In the genomic region with DNA sequence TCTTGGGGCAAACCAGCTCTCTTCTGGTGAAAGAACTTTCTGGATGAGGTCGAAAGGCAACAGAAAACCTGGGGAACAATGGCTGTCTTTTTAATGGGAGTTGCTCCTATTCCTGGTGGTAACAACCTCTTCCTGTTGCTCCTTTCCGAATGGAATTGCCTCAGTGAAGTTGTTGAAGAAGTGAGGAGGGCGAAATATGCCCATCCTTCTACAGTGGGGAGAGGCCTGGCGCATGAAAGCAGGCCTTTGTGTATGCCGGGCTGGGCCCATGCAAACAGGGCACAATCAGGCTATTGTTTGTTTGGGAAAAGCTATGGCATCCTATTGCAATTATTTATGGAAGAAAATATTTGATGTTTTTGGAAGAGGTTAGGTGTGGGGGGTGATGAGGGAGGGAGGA, we compare ENCODE assay signal across 24 cellular contexts.
A peak's percentile ranks its signal among the peaks of the same experiment; 100 is the strongest.
DNase-seq lines count a peak whose midpoint lies in the region; ATAC-seq, FAIRE-seq and TF ChIP-seq lines count a peak whose summit lies in the region.
"Had no signal": no experiment of that assay in that cellular context is flagged by ENCODE, and none has a peak within 500 bp of the region (broad histone marks: within the 10 kb centered on the region; RNA-seq: fewer than 3 reads in every experiment).

No MANE protein-coding gene starts in this region.

- H3K79me2 ChIP-seq in astrocyte (ENCODE audit: insufficient read depth, low read length) (peaks cover 89% of the 10 kb centered on the region), GM23248 (ENCODE audit: insufficient read depth) (peaks cover 98% of the 10 kb centered on the region)

- DNase-seq in C1 segment of cervical spinal cord (lab: John Stamatoyannopoulos, UW) (peak in 10 of 14 donors; percentile 9 to 66 (median 47)), astrocyte (ENCODE audit: low read depth) (no peak), head of caudate nucleus (peak; percentile 29 to 91 (median 76)), putamen (ENCODE audit: low spot score) (peak; percentile 90), GM19240 (ENCODE audit: insufficient read length, low spot score) (no peak), GM23248 (no peak)
- DNase-seq: ACHN; activated CD4-positive, alpha-beta T cell treated with anti-CD3 and anti-CD28 coated beads, Interleukin-2, amount 50 U/mL, for 4 hours; dermis blood vessel endothelial cell; DMS 273 treated with DMSO at 0.1 percent for 48 hours; H7; islet precursor cell; KBM-7; NCI-H1436 treated with DMSO at 0.1 percent for 48 hours; NCI-H510A treated with DMSO at 0.1 percent for 48 hours; NK-92 treated with Interleukin-12 subunit alpha and Interleukin-12 subunit beta, amount 100 ng/mL, for 24 hours; Peyer's patch; SK-N-SH; stimulated activated CD4-positive, alpha-beta T cell treated with anti-CD3 and anti-CD28 coated beads, Interleukin-4, amount 100 ng/mL, for 4 hours; stimulated activated naive CD8-positive, alpha-beta T cell treated with anti-CD3 and anti-CD28 coated beads, Interleukin-15, Interleukin-2, amounts not matched to agents 100 U/mL and 50 U/mL, for 24 hours had no signal

- no peak overlapping the region for H3K9ac ChIP-seq in astrocyte (ENCODE audit: low read length)
- H3K9ac ChIP-seq in GM23248 = no peak overlapping the region
- H3K9ac ChIP-seq: neural progenitor cell, SK-N-SH had no signal

- H3K4me2 ChIP-seq in astrocyte (ENCODE audit: low read length) = no peak overlapping the region
- H3K4me2 ChIP-seq in GM23248 (ENCODE audit: unreplicated experiment) = no peak overlapping the region
- H3K4me2 ChIP-seq: neural progenitor cell, SK-N-SH had no signal

- H4K20me1 ChIP-seq in astrocyte (ENCODE audit: insufficient read depth, low read length) (peaks cover 70% of the 10 kb centered on the region), GM23248 (ENCODE audit: insufficient read depth) (no peaks in the 10 kb centered on the region; the same call in 1 of the 2 replicates)

- H3K9me3 Mint-ChIP-seq in astrocyte (ENCODE audit: unreplicated experiment) = no peaks in the 10 kb centered on the region

- no peaks in the 10 kb centered on the region for H3K27me3 ChIP-seq in astrocyte (ENCODE audit: insufficient read depth, low read length)
- no peaks in the 10 kb centered on the region for H3K27me3 ChIP-seq in GM23248 (replicated peaks; ENCODE audit: insufficient read depth)
- H3K27me3 ChIP-seq: neural progenitor cell, Peyer's patch had no signal

- H3K9me3 ChIP-seq in astrocyte (ENCODE audit: insufficient read depth, low read depth, low read length) = no peaks in the 10 kb centered on the region
- no peaks in the 10 kb centered on the region for H3K9me3 ChIP-seq in GM23248 (ENCODE audit: low read depth)
- H3K9me3 ChIP-seq: Peyer's patch, SK-N-SH had no signal

- 95 to 96% methylated on average over 5 of the region's 5 CpGs for WGBS in GM23248 (ENCODE audit: low coverage in 1 of 2, low lambda C conversion rate in 2 of 2, missing lambda C conversion rate in 2 of 2), 2 experiments

- no peak overlapping the region for H3K27ac Mint-ChIP-seq in astrocyte (ENCODE audit: unreplicated experiment)
- H3K27ac Mint-ChIP-seq: neural progenitor cell, type B pancreatic cell had no signal

- intact Hi-C loops in head of caudate nucleus (cut with DNase I) = loop anchor here (2.0 kb wide), 1 partner anchor 14 kb away; no protein-coding TSS in a partner anchor

- H3K4me1 ChIP-seq in astrocyte (ENCODE audit: insufficient read depth, low read length) (no peaks in the 10 kb centered on the region), GM23248 (ENCODE audit: insufficient read depth) (no peaks in the 10 kb centered on the region)
- H3K4me1 ChIP-seq: Peyer's patch had no signal

- no peak for TF ChIP-seq CTCF in astrocyte (IDR thresholded peaks at IDR 0.05; ENCODE audit: insufficient read depth, low read depth, low read length)

- H2AFZ ChIP-seq in astrocyte (ENCODE audit: low read depth, low read length) (no peak overlapping the region), GM23248 (no peak overlapping the region)
- H2AFZ ChIP-seq: neural progenitor cell had no signal

- no peaks in the 10 kb centered on the region for H3K27me3 Mint-ChIP-seq in astrocyte (ENCODE audit: low read depth, unreplicated experiment)
- H3K27me3 Mint-ChIP-seq: type B pancreatic cell had no signal

- peaks cover 12% of the 10 kb centered on the region for H3K4me1 Mint-ChIP-seq in astrocyte (ENCODE audit: low read depth, unreplicated experiment)

- no peak for FAIRE-seq in astrocyte (lab: Jason Lieb, UNC)

- in situ Hi-C loops in GM23248 (cut with MboI) = no loop called here

- ATAC-seq in HG03457 (IDR thresholded peaks at IDR 0.05; ENCODE audit: unreplicated experiment) (no peak), GM19324 (IDR thresholded peaks at IDR 0.05; ENCODE audit: low FRiP score, unreplicated experiment) (no peak)
- ATAC-seq: stimulated activated naive CD8-positive, alpha-beta T cell treated with anti-CD3 and anti-CD28 coated beads, Interleukin-15, Interleukin-2, amounts not matched to agents 100 U/mL and 50 U/mL, for 24 hours had no signal

- no peak overlapping the region for H3K4me3 ChIP-seq in astrocyte (ENCODE audit: insufficient read depth, low read depth, low read length)
- H3K4me3 ChIP-seq in GM23248 = no peak overlapping the region
- H3K4me3 ChIP-seq: neural progenitor cell, Peyer's patch had no signal

- H3K36me3 ChIP-seq in astrocyte (ENCODE audit: insufficient read depth, low read length) (no peaks in the 10 kb centered on the region), GM23248 (ENCODE audit: low read depth) (no peaks in the 10 kb centered on the region)
- H3K36me3 ChIP-seq: neural progenitor cell, Peyer's patch had no signal

- peaks cover 19% of the 10 kb centered on the region for H3K36me3 Mint-ChIP-seq in astrocyte (ENCODE audit: low read depth, unreplicated experiment)

- peak overlapping the region; percentile 30 for H3K4me3 Mint-ChIP-seq in astrocyte (ENCODE audit: unreplicated experiment)
- H3K4me3 Mint-ChIP-seq: neural progenitor cell, type B pancreatic cell had no signal

- H3F3A ChIP-seq in GM23248 (ENCODE audit: insufficient read depth) = no peaks in the 10 kb centered on the region

- no peaks in the 10 kb centered on the region for H3K9me2 ChIP-seq in GM23248 (ENCODE audit: insufficient read depth)
- H3K9me2 ChIP-seq: SK-N-SH had no signal

- H3K27ac ChIP-seq in astrocyte (ENCODE audit: low read depth, low read length) = no peak overlapping the region
- no peak overlapping the region for H3K27ac ChIP-seq in GM23248
- H3K27ac ChIP-seq: neural progenitor cell, Peyer's patch had no signal

Comparison
In these comparisons a context has a peak if more than half of its experiments do, and no peak if none do; other contexts are left out.
1. DNase-seq: peak in C1 segment of cervical spinal cord (10 of 14), head of caudate nucleus (42 of 42) and putamen (single experiment); none in astrocyte (single experiment), GM19240 (single experiment) and GM23248 (single experiment).